ENCODE assay signal across 1 cellular context in the genomic region with DNA sequence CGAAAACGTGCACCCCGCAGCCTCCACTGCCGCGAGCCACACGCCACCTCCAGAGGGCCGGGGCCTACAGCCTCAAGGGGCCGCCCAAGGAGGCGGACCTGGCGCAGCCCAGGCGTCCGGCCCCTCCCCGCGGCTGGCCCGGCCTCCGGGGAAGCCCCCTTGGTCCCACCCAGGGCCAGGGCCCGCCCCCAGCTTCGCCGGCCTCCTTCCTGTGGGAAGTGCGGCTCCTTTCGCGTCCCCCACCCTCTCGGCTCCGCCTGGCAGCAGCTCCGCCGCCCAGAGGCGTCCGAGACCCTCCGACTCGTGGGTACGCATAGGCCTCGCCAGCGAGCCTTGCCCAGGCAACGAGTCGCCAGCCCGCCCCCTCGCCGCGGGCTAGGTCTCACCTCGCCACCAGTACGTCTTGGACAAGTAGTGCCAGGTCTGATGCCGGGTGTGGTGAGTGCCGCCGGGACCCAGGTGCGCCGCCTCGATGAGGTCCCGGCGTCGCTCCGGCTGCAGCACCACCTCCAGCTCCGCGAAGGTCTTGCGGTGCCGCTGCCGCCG.
TF ChIP-seq lines count a peak whose summit lies in the region.

No MANE protein-coding gene starts in this region.

TF ChIP-seq in H1, 55 proteins besides CTCF, POLR2A, EP300 and RAD21 (continued from another document):
- TF ChIP-seq BRCA1 (IDR thresholded peaks at IDR 0.05; ENCODE audit: low read depth, low read length), result no peak
- TF ChIP-seq SAP30 (IDR thresholded peaks at IDR 0.05; ENCODE audit: insufficient read depth, insufficient replicate concordance, low read length), result no peak
- no peak for TF ChIP-seq HDAC6 (IDR thresholded peaks at IDR 0.05; ENCODE audit: low read depth, low read length)
- no peak for TF ChIP-seq BCL11A (IDR thresholded peaks at IDR 0.05; ENCODE audit: low read depth in 2 of 2, low read length in 2 of 2)
- no peak for TF ChIP-seq CBX8 (IDR thresholded peaks at IDR 0.05; ENCODE audit: borderline replicate concordance, low read depth, low read length)
- TF ChIP-seq SRF (IDR thresholded peaks at IDR 0.05; ENCODE audit: low read depth, low read length), result no peak
- no peak for TF ChIP-seq CHD2 (IDR thresholded peaks at IDR 0.05; ENCODE audit: low read length)
- TF ChIP-seq SP1 (IDR thresholded peaks at IDR 0.05; ENCODE audit: low read depth, low read length), result no peak
- TF ChIP-seq POLR2AphosphoS5 (IDR thresholded peaks at IDR 0.05; ENCODE audit: low read depth, low read length), result peak; percentile 19; the same call in 1 of the 2 replicates
- no peak for TF ChIP-seq EZH2 (IDR thresholded peaks at IDR 0.05; ENCODE audit: low read depth, low read length, severe bottlenecking)
- peak; percentile 30; the same call in 1 of the 2 replicates for TF ChIP-seq YY1 (IDR thresholded peaks at IDR 0.05; ENCODE audit: low read depth, low read length)
- TF ChIP-seq SP4 (IDR thresholded peaks at IDR 0.05; ENCODE audit: low read length), result 0 out of 2 replicates have a peak, but pooled peaks have one; percentile 6
- TF ChIP-seq CREB1 (IDR thresholded peaks at IDR 0.05), result peak; percentile 76; the same call in 1 of the 2 replicates
- TF ChIP-seq GTF2F1 (IDR thresholded peaks at IDR 0.05; ENCODE audit: borderline replicate concordance, low read depth, low read length), result no peak
- TF ChIP-seq POU5F1 (IDR thresholded peaks at IDR 0.05; ENCODE audit: low read depth, low read length), result no peak
- no peak; a peak in 1 of 4 replicates for TF ChIP-seq SIN3A (conservative IDR thresholded peaks at IDR 0.05 in 1 of 2, IDR thresholded peaks at IDR 0.05 in 1 of 2; ENCODE audit: low read depth in 1 of 2, low read length in 2 of 2)
- peak in 1 of 2 experiments; percentile 21; a peak in 1 of 4 replicates for TF ChIP-seq HDAC2 (IDR thresholded peaks at IDR 0.05; ENCODE audit: borderline replicate concordance in 1 of 2, low read depth in 2 of 2, low read length in 2 of 2)
- TF ChIP-seq MAFK (IDR thresholded peaks at IDR 0.05; ENCODE audit: low read depth, low read length), result no peak
- no peak for TF ChIP-seq EGR1 (IDR thresholded peaks at IDR 0.05; ENCODE audit: borderline replicate concordance, low read depth, low read length)
- no peak for TF ChIP-seq RXRA (IDR thresholded peaks at IDR 0.05; ENCODE audit: insufficient read depth, low read depth, low read length)
- no peak for TF ChIP-seq CBX5 (IDR thresholded peaks at IDR 0.05; ENCODE audit: low read depth, low read length)
- TF ChIP-seq TAF7 (optimal IDR thresholded peaks at IDR 0.05; ENCODE audit: borderline replicate concordance, low read depth, low read length), result peak; percentile 26
- peak; percentile 14 for TF ChIP-seq ASH2L (IDR thresholded peaks at IDR 0.05; ENCODE audit: low read length)
- no peak for TF ChIP-seq BACH1 (IDR thresholded peaks at IDR 0.05; ENCODE audit: low read length)
- peak; percentile 84 for TF ChIP-seq RBBP5 (IDR thresholded peaks at IDR 0.05; ENCODE audit: borderline replicate concordance, low read depth, low read length)
- TF ChIP-seq GABPA (IDR thresholded peaks at IDR 0.05; ENCODE audit: borderline replicate concordance, insufficient read depth, low read length), result peak; percentile 27; the same call in 1 of the 2 replicates
- TF ChIP-seq TEAD4 (IDR thresholded peaks at IDR 0.05; ENCODE audit: low read depth, low read length), result no peak
- no peak for TF ChIP-seq CHD1 (IDR thresholded peaks at IDR 0.05; ENCODE audit: low read depth, low read length)
- TF ChIP-seq JUND (IDR thresholded peaks at IDR 0.05; ENCODE audit: low read length), result no peak
- TF ChIP-seq SIX5 (IDR thresholded peaks at IDR 0.05; ENCODE audit: low read depth, low read length), result no peak
- no peak for TF ChIP-seq ZNF274 (IDR thresholded peaks at IDR 0.05; ENCODE audit: borderline replicate concordance, extremely low read depth, low read length)
- TF ChIP-seq RFX5 (IDR thresholded peaks at IDR 0.05; ENCODE audit: borderline replicate concordance, low read depth, low read length), result no peak
- no peak for TF ChIP-seq SIRT6 (IDR thresholded peaks at IDR 0.05; ENCODE audit: low read length)
- no peak for TF ChIP-seq SUZ12 (IDR thresholded peaks at IDR 0.05; ENCODE audit: low read length)
- no peak for TF ChIP-seq SP2 (IDR thresholded peaks at IDR 0.05; ENCODE audit: low read length)
- TF ChIP-seq, protein P1, sequence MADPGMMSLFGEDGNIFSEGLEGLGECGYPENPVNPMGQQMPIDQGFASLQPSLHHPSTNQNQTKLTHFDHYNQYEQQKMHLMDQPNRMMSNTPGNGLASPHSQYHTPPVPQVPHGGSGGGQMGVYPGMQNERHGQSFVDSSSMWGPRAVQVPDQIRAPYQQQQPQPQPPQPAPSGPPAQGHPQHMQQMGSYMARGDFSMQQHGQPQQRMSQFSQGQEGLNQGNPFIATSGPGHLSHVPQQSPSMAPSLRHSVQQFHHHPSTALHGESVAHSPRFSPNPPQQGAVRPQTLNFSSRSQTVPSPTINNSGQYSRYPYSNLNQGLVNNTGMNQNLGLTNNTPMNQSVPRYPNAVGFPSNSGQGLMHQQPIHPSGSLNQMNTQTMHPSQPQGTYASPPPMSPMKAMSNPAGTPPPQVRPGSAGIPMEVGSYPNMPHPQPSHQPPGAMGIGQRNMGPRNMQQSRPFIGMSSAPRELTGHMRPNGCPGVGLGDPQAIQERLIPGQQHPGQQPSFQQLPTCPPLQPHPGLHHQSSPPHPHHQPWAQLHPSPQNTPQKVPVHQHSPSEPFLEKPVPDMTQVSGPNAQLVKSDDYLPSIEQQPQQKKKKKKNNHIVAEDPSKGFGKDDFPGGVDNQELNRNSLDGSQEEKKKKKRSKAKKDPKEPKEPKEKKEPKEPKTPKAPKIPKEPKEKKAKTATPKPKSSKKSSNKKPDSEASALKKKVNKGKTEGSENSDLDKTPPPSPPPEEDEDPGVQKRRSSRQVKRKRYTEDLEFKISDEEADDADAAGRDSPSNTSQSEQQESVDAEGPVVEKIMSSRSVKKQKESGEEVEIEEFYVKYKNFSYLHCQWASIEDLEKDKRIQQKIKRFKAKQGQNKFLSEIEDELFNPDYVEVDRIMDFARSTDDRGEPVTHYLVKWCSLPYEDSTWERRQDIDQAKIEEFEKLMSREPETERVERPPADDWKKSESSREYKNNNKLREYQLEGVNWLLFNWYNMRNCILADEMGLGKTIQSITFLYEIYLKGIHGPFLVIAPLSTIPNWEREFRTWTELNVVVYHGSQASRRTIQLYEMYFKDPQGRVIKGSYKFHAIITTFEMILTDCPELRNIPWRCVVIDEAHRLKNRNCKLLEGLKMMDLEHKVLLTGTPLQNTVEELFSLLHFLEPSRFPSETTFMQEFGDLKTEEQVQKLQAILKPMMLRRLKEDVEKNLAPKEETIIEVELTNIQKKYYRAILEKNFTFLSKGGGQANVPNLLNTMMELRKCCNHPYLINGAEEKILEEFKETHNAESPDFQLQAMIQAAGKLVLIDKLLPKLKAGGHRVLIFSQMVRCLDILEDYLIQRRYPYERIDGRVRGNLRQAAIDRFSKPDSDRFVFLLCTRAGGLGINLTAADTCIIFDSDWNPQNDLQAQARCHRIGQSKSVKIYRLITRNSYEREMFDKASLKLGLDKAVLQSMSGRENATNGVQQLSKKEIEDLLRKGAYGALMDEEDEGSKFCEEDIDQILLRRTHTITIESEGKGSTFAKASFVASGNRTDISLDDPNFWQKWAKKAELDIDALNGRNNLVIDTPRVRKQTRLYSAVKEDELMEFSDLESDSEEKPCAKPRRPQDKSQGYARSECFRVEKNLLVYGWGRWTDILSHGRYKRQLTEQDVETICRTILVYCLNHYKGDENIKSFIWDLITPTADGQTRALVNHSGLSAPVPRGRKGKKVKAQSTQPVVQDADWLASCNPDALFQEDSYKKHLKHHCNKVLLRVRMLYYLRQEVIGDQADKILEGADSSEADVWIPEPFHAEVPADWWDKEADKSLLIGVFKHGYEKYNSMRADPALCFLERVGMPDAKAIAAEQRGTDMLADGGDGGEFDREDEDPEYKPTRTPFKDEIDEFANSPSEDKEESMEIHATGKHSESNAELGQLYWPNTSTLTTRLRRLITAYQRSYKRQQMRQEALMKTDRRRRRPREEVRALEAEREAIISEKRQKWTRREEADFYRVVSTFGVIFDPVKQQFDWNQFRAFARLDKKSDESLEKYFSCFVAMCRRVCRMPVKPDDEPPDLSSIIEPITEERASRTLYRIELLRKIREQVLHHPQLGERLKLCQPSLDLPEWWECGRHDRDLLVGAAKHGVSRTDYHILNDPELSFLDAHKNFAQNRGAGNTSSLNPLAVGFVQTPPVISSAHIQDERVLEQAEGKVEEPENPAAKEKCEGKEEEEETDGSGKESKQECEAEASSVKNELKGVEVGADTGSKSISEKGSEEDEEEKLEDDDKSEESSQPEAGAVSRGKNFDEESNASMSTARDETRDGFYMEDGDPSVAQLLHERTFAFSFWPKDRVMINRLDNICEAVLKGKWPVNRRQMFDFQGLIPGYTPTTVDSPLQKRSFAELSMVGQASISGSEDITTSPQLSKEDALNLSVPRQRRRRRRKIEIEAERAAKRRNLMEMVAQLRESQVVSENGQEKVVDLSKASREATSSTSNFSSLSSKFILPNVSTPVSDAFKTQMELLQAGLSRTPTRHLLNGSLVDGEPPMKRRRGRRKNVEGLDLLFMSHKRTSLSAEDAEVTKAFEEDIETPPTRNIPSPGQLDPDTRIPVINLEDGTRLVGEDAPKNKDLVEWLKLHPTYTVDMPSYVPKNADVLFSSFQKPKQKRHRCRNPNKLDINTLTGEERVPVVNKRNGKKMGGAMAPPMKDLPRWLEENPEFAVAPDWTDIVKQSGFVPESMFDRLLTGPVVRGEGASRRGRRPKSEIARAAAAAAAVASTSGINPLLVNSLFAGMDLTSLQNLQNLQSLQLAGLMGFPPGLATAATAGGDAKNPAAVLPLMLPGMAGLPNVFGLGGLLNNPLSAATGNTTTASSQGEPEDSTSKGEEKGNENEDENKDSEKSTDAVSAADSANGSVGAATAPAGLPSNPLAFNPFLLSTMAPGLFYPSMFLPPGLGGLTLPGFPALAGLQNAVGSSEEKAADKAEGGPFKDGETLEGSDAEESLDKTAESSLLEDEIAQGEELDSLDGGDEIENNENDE (IDR thresholded peaks at IDR 0.05; ENCODE audit: insufficient replicate concordance, low read length), result no peak
- TF ChIP-seq, protein P2, sequence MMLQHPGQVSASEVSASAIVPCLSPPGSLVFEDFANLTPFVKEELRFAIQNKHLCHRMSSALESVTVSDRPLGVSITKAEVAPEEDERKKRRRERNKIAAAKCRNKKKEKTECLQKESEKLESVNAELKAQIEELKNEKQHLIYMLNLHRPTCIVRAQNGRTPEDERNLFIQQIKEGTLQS (IDR thresholded peaks at IDR 0.05; ENCODE audit: insufficient read depth, low read depth, low read length), result no peak
- TF ChIP-seq JUN (IDR thresholded peaks at IDR 0.05; ENCODE audit: low read depth, low read length), result no peak
- TF ChIP-seq PHF8 (conservative IDR thresholded peaks at IDR 0.05; ENCODE audit: low read depth, low read length), result peak; percentile 48
- no peak for TF ChIP-seq CTBP2 (IDR thresholded peaks at IDR 0.05; ENCODE audit: borderline replicate concordance, insufficient read depth, insufficient read length, low read length)
- 0 out of 2 replicates have a peak, but pooled peaks have one; percentile 56 for TF ChIP-seq KDM5A (IDR thresholded peaks at IDR 0.05; ENCODE audit: low read length)
- no peak for TF ChIP-seq RNF2 (IDR thresholded peaks at IDR 0.05; ENCODE audit: borderline replicate concordance, low read depth, low read length, missing control alignments, poor library complexity, severe bottlenecking)
- TF ChIP-seq, protein P3, sequence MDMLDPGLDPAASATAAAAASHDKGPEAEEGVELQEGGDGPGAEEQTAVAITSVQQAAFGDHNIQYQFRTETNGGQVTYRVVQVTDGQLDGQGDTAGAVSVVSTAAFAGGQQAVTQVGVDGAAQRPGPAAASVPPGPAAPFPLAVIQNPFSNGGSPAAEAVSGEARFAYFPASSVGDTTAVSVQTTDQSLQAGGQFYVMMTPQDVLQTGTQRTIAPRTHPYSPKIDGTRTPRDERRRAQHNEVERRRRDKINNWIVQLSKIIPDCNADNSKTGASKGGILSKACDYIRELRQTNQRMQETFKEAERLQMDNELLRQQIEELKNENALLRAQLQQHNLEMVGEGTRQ (IDR thresholded peaks at IDR 0.05; ENCODE audit: low read length), result 0 out of 2 replicates have a peak, but pooled peaks have one; percentile 3
- TF ChIP-seq, protein P4, sequence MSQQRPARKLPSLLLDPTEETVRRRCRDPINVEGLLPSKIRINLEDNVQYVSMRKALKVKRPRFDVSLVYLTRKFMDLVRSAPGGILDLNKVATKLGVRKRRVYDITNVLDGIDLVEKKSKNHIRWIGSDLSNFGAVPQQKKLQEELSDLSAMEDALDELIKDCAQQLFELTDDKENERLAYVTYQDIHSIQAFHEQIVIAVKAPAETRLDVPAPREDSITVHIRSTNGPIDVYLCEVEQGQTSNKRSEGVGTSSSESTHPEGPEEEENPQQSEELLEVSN (IDR thresholded peaks at IDR 0.05), result no peak
- no peak for TF ChIP-seq FOSL1 (IDR thresholded peaks at IDR 0.05; ENCODE audit: insufficient read depth, low read depth, low read length)
- TF ChIP-seq NANOG (IDR thresholded peaks at IDR 0.05; ENCODE audit: insufficient read depth, low read depth, low read length, poor library complexity, severe bottlenecking), result no peak
- TF ChIP-seq, protein P5, sequence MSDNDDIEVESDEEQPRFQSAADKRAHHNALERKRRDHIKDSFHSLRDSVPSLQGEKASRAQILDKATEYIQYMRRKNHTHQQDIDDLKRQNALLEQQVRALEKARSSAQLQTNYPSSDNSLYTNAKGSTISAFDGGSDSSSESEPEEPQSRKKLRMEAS (IDR thresholded peaks at IDR 0.05), result peak; percentile 42
- TF ChIP-seq TAF1 (IDR thresholded peaks at IDR 0.05; ENCODE audit: low read depth, low read length), result peak; percentile 74
- TF ChIP-seq KDM4A (IDR thresholded peaks at IDR 0.05; ENCODE audit: low read depth, low read length, severe bottlenecking), result peak; percentile 54
- TF ChIP-seq, protein P6, sequence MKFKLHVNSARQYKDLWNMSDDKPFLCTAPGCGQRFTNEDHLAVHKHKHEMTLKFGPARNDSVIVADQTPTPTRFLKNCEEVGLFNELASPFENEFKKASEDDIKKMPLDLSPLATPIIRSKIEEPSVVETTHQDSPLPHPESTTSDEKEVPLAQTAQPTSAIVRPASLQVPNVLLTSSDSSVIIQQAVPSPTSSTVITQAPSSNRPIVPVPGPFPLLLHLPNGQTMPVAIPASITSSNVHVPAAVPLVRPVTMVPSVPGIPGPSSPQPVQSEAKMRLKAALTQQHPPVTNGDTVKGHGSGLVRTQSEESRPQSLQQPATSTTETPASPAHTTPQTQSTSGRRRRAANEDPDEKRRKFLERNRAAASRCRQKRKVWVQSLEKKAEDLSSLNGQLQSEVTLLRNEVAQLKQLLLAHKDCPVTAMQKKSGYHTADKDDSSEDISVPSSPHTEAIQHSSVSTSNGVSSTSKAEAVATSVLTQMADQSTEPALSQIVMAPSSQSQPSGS (IDR thresholded peaks at IDR 0.05; ENCODE audit: low read length), result no peak
- TF ChIP-seq TCF12 (IDR thresholded peaks at IDR 0.05; ENCODE audit: low read depth, low read length), result no peak
- TF ChIP-seq KDM1A (IDR thresholded peaks at IDR 0.05; ENCODE audit: borderline replicate concordance, low read length), result no peak
- TF ChIP-seq TBP (IDR thresholded peaks at IDR 0.05; ENCODE audit: low read depth, low read length), result peak; percentile 72; the same call in 1 of the 2 replicates
TF ChIP-seq in H1: peak in this region for 17.
